ENCODE assay signal across 1 cellular context in the genomic region with DNA sequence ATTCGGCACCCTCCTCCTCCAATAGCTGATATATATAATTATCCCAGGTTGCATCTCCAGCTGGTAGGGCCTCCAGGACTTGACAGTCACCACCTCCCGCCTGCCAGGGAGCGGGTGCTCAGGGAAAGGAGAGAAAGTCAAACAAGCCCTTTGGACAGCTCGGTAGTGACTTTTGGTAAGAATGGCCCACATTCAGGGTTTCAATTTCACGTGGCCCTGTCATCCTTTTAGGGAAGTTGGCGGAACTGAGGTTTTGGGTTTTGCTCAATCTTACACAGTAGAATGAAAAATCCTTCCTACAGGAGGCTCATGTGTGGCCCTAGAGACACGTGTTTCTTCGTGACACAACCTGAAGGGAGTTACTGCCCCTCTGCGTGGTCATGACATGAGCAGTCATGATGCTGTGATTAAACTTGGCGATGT.
A peak's percentile ranks its signal among the peaks of the same experiment; 100 is the strongest.
TF ChIP-seq lines count a peak whose summit lies in the region.

No MANE protein-coding gene starts in this region.

TF ChIP-seq in GM12878, 131 proteins besides CTCF, POLR2A, EP300 and RAD21 (continues in another document):
- TF ChIP-seq, protein P1, sequence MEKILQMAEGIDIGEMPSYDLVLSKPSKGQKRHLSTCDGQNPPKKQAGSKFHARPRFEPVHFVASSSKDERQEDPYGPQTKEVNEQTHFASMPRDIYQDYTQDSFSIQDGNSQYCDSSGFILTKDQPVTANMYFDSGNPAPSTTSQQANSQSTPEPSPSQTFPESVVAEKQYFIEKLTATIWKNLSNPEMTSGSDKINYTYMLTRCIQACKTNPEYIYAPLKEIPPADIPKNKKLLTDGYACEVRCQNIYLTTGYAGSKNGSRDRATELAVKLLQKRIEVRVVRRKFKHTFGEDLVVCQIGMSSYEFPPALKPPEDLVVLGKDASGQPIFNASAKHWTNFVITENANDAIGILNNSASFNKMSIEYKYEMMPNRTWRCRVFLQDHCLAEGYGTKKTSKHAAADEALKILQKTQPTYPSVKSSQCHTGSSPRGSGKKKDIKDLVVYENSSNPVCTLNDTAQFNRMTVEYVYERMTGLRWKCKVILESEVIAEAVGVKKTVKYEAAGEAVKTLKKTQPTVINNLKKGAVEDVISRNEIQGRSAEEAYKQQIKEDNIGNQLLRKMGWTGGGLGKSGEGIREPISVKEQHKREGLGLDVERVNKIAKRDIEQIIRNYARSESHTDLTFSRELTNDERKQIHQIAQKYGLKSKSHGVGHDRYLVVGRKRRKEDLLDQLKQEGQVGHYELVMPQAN (conservative IDR thresholded peaks at IDR 0.05), result peak; percentile 37; the same call in 1 of the 2 replicates
- no peak for TF ChIP-seq FOS (IDR thresholded peaks at IDR 0.05; ENCODE audit: borderline replicate concordance, extremely low read depth, insufficient read length)
- peak; percentile 91 for TF ChIP-seq IKZF1 (conservative IDR thresholded peaks at IDR 0.05)
- peak; percentile 54; the same call in 1 of the 2 replicates for TF ChIP-seq MXI1 (IDR thresholded peaks at IDR 0.05; ENCODE audit: low read depth, low read length)
- TF ChIP-seq, protein P2, sequence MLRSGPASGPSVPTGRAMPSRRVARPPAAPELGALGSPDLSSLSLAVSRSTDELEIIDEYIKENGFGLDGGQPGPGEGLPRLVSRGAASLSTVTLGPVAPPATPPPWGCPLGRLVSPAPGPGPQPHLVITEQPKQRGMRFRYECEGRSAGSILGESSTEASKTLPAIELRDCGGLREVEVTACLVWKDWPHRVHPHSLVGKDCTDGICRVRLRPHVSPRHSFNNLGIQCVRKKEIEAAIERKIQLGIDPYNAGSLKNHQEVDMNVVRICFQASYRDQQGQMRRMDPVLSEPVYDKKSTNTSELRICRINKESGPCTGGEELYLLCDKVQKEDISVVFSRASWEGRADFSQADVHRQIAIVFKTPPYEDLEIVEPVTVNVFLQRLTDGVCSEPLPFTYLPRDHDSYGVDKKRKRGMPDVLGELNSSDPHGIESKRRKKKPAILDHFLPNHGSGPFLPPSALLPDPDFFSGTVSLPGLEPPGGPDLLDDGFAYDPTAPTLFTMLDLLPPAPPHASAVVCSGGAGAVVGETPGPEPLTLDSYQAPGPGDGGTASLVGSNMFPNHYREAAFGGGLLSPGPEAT (IDR thresholded peaks at IDR 0.05; ENCODE audit: low read depth), result peak; percentile 61; the same call in 1 of the 2 replicates
- TF ChIP-seq, protein P3, sequence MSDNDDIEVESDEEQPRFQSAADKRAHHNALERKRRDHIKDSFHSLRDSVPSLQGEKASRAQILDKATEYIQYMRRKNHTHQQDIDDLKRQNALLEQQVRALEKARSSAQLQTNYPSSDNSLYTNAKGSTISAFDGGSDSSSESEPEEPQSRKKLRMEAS (IDR thresholded peaks at IDR 0.05; ENCODE audit: low read depth, low read length), result peak; percentile 69; the same call in 1 of the 2 replicates
- peak; percentile 81 for TF ChIP-seq SPI1 (IDR thresholded peaks at IDR 0.05; ENCODE audit: borderline replicate concordance, insufficient read depth, low read depth, low read length)
- TF ChIP-seq BCL11A (IDR thresholded peaks at IDR 0.05; ENCODE audit: low read depth, low read length), result peak; percentile 69; the same call in 1 of the 2 replicates
- TF ChIP-seq CREM (IDR thresholded peaks at IDR 0.05; ENCODE audit: low read depth), result peak; percentile 65
- TF ChIP-seq IKZF2 (IDR thresholded peaks at IDR 0.05), result peak; percentile 87 to 88; a peak in 3 of 4 replicates
- TF ChIP-seq ETV6 (conservative IDR thresholded peaks at IDR 0.05 in 1 of 2, IDR thresholded peaks at IDR 0.05 in 1 of 2; ENCODE audit: borderline replicate concordance in 1 of 2, low read depth in 1 of 2), result peak in 1 of 2 experiments; percentile 82; a peak in 2 of 4 replicates
- TF ChIP-seq, protein P4, sequence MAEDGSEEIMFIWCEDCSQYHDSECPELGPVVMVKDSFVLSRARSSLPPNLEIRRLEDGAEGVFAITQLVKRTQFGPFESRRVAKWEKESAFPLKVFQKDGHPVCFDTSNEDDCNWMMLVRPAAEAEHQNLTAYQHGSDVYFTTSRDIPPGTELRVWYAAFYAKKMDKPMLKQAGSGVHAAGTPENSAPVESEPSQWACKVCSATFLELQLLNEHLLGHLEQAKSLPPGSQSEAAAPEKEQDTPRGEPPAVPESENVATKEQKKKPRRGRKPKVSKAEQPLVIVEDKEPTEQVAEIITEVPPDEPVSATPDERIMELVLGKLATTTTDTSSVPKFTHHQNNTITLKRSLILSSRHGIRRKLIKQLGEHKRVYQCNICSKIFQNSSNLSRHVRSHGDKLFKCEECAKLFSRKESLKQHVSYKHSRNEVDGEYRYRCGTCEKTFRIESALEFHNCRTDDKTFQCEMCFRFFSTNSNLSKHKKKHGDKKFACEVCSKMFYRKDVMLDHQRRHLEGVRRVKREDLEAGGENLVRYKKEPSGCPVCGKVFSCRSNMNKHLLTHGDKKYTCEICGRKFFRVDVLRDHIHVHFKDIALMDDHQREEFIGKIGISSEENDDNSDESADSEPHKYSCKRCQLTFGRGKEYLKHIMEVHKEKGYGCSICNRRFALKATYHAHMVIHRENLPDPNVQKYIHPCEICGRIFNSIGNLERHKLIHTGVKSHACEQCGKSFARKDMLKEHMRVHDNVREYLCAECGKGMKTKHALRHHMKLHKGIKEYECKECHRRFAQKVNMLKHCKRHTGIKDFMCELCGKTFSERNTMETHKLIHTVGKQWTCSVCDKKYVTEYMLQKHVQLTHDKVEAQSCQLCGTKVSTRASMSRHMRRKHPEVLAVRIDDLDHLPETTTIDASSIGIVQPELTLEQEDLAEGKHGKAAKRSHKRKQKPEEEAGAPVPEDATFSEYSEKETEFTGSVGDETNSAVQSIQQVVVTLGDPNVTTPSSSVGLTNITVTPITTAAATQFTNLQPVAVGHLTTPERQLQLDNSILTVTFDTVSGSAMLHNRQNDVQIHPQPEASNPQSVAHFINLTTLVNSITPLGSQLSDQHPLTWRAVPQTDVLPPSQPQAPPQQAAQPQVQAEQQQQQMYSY (CRISPR knock-in tag; IDR thresholded peaks at IDR 0.05), result no peak
- TF ChIP-seq SMC3 (IDR thresholded peaks at IDR 0.05; ENCODE audit: borderline replicate concordance, low read length), result no peak
- TF ChIP-seq, protein P5, sequence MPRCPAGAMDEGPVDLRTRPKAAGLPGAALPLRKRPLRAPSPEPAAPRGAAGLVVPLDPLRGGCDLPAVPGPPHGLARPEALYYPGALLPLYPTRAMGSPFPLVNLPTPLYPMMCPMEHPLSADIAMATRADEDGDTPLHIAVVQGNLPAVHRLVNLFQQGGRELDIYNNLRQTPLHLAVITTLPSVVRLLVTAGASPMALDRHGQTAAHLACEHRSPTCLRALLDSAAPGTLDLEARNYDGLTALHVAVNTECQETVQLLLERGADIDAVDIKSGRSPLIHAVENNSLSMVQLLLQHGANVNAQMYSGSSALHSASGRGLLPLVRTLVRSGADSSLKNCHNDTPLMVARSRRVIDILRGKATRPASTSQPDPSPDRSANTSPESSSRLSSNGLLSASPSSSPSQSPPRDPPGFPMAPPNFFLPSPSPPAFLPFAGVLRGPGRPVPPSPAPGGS (IDR thresholded peaks at IDR 0.05; ENCODE audit: borderline replicate concordance, insufficient read depth, low read depth, low read length, poor library complexity, severe bottlenecking), result no peak
- TF ChIP-seq, protein P6, sequence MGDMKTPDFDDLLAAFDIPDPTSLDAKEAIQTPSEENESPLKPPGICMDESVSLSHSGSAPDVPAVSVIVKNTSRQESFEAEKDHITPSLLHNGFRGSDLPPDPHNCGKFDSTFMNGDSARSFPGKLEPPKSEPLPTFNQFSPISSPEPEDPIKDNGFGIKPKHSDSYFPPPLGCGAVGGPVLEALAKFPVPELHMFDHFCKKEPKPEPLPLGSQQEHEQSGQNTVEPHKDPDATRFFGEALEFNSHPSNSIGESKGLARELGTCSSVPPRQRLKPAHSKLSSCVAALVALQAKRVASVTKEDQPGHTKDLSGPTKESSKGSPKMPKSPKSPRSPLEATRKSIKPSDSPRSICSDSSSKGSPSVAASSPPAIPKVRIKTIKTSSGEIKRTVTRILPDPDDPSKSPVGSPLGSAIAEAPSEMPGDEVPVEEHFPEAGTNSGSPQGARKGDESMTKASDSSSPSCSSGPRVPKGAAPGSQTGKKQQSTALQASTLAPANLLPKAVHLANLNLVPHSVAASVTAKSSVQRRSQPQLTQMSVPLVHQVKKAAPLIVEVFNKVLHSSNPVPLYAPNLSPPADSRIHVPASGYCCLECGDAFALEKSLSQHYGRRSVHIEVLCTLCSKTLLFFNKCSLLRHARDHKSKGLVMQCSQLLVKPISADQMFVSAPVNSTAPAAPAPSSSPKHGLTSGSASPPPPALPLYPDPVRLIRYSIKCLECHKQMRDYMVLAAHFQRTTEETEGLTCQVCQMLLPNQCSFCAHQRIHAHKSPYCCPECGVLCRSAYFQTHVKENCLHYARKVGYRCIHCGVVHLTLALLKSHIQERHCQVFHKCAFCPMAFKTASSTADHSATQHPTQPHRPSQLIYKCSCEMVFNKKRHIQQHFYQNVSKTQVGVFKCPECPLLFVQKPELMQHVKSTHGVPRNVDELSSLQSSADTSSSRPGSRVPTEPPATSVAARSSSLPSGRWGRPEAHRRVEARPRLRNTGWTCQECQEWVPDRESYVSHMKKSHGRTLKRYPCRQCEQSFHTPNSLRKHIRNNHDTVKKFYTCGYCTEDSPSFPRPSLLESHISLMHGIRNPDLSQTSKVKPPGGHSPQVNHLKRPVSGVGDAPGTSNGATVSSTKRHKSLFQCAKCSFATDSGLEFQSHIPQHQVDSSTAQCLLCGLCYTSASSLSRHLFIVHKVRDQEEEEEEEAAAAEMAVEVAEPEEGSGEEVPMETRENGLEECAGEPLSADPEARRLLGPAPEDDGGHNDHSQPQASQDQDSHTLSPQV (IDR thresholded peaks at IDR 0.05), result 0 out of 2 replicates have a peak, but pooled peaks have one; percentile 11
- peak; percentile 69 for TF ChIP-seq NFIC (IDR thresholded peaks at IDR 0.05; ENCODE audit: low read depth, low read length)
- TF ChIP-seq EED (IDR thresholded peaks at IDR 0.05; ENCODE audit: low read depth), result peak; percentile 87
- peak; percentile 87 for TF ChIP-seq JUNB (IDR thresholded peaks at IDR 0.05)
- TF ChIP-seq DPF2 (IDR thresholded peaks at IDR 0.05), result peak; percentile 95
- TF ChIP-seq BACH1 (IDR thresholded peaks at IDR 0.05; ENCODE audit: borderline replicate concordance), result peak; percentile 60; the same call in 1 of the 2 replicates
- TF ChIP-seq ZBED1 (IDR thresholded peaks at IDR 0.05; ENCODE audit: borderline replicate concordance), result peak; percentile 42; the same call in 1 of the 2 replicates
- TF ChIP-seq, protein P7, sequence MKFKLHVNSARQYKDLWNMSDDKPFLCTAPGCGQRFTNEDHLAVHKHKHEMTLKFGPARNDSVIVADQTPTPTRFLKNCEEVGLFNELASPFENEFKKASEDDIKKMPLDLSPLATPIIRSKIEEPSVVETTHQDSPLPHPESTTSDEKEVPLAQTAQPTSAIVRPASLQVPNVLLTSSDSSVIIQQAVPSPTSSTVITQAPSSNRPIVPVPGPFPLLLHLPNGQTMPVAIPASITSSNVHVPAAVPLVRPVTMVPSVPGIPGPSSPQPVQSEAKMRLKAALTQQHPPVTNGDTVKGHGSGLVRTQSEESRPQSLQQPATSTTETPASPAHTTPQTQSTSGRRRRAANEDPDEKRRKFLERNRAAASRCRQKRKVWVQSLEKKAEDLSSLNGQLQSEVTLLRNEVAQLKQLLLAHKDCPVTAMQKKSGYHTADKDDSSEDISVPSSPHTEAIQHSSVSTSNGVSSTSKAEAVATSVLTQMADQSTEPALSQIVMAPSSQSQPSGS (IDR thresholded peaks at IDR 0.05; ENCODE audit: low read length), result no peak
- peak; percentile 72; the same call in 1 of the 2 replicates for TF ChIP-seq PAX5 (IDR thresholded peaks at IDR 0.05; ENCODE audit: borderline replicate concordance, low read depth, low read length)
- TF ChIP-seq TCF3 (IDR thresholded peaks at IDR 0.05; ENCODE audit: borderline replicate concordance, insufficient read depth, low read depth, low read length), result no peak
- TF ChIP-seq NR2F1 (conservative IDR thresholded peaks at IDR 0.05), result peak; percentile 53
- TF ChIP-seq ZNF207 (IDR thresholded peaks at IDR 0.05; ENCODE audit: borderline replicate concordance), result no peak
- peak; percentile 71; the same call in 1 of the 2 replicates for TF ChIP-seq MTA2 (IDR thresholded peaks at IDR 0.05; ENCODE audit: low read depth)
- no peak for TF ChIP-seq GABPA (IDR thresholded peaks at IDR 0.05; ENCODE audit: low read depth)
- TF ChIP-seq MEF2B (IDR thresholded peaks at IDR 0.05; ENCODE audit: partially characterized antibody, poor library complexity, severe bottlenecking), result peak; percentile 42
- TF ChIP-seq CREB1 (IDR thresholded peaks at IDR 0.05; ENCODE audit: low read depth), result peak; percentile 63; the same call in 1 of the 2 replicates
- 0 out of 2 replicates have a peak, but pooled peaks have one; percentile 44 for TF ChIP-seq CBFB (IDR thresholded peaks at IDR 0.05; ENCODE audit: low read depth)
- TF ChIP-seq IRF4 (IDR thresholded peaks at IDR 0.05; ENCODE audit: low read depth, low read length), result peak; percentile 88
- TF ChIP-seq RUNX3 (IDR thresholded peaks at IDR 0.05; ENCODE audit: low read length), result peak; percentile 93
- 0 out of 2 replicates have a peak, but pooled peaks have one; percentile 30 for TF ChIP-seq RCOR1 (conservative IDR thresholded peaks at IDR 0.05; ENCODE audit: low read depth, low read length)
- TF ChIP-seq SRF (IDR thresholded peaks at IDR 0.05; ENCODE audit: low read depth in 2 of 2, low read length in 2 of 2), result peak; percentile 33 to 90; a peak in 3 of 4 replicates
- TF ChIP-seq ATF7 (IDR thresholded peaks at IDR 0.05; ENCODE audit: low read depth), result peak; percentile 37; the same call in 1 of the 2 replicates
- peak; percentile 43; the same call in 1 of the 2 replicates for TF ChIP-seq GATAD2B (conservative IDR thresholded peaks at IDR 0.05; ENCODE audit: low read depth)
- TF ChIP-seq BHLHE40 (IDR thresholded peaks at IDR 0.05; ENCODE audit: borderline replicate concordance in 1 of 2, low read depth in 2 of 2, low read length in 1 of 2), result peak; percentile 69 to 80
- peak; percentile 75 for TF ChIP-seq RAD51 (IDR thresholded peaks at IDR 0.05)
- TF ChIP-seq, protein P8, sequence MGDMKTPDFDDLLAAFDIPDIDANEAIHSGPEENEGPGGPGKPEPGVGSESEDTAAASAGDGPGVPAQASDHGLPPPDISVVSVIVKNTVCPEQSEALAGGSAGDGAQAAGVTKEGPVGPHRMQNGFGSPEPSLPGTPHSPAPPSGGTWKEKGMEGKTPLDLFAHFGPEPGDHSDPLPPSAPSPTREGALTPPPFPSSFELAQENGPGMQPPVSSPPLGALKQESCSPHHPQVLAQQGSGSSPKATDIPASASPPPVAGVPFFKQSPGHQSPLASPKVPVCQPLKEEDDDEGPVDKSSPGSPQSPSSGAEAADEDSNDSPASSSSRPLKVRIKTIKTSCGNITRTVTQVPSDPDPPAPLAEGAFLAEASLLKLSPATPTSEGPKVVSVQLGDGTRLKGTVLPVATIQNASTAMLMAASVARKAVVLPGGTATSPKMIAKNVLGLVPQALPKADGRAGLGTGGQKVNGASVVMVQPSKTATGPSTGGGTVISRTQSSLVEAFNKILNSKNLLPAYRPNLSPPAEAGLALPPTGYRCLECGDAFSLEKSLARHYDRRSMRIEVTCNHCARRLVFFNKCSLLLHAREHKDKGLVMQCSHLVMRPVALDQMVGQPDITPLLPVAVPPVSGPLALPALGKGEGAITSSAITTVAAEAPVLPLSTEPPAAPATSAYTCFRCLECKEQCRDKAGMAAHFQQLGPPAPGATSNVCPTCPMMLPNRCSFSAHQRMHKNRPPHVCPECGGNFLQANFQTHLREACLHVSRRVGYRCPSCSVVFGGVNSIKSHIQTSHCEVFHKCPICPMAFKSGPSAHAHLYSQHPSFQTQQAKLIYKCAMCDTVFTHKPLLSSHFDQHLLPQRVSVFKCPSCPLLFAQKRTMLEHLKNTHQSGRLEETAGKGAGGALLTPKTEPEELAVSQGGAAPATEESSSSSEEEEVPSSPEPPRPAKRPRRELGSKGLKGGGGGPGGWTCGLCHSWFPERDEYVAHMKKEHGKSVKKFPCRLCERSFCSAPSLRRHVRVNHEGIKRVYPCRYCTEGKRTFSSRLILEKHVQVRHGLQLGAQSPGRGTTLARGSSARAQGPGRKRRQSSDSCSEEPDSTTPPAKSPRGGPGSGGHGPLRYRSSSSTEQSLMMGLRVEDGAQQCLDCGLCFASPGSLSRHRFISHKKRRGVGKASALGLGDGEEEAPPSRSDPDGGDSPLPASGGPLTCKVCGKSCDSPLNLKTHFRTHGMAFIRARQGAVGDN (IDR thresholded peaks at IDR 0.05), result peak; percentile 96
